Comparison of ENCODE assay signal across 18 cellular contexts in the genomic region with DNA sequence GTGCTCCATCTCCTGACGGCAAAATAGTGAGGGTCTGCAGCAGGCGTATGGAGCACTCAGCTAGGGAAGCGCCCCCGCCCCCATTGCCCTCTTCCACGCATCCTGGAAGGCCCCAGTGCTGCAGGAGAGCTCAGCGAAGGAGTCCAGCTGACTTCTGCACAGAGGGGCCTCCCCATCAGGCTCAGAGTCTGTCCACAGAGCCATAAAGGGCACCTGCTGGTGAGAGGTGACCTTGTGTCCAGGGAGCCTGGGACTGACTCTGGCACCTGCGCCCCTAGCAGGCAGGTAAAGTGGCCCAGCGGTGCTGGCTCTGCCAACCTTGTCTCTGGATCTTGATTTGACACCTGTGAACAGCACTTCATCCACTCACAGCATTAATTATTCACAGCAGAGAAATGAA.
"Had no signal": no experiment of that assay in that cellular context is flagged by ENCODE, and none has a peak within 500 bp of the region (broad histone marks: within the 10 kb centered on the region; RNA-seq: fewer than 3 reads in every experiment).

No MANE protein-coding gene starts in this region.

- H3K4me1 ChIP-seq: ascending aorta, foreskin keratinocyte, suprapubic skin had no signal

- FAIRE-seq: colon had no signal

- H3K27me3 Mint-ChIP-seq: activated CD4-positive, alpha-beta memory T cell treated with anti-CD3 and anti-CD28 coated beads for 36 hours; activated naive CD8-positive, alpha-beta T cell treated with anti-CD3 and anti-CD28 coated beads, Interleukin-2, amount 10 ng/mL, durations not matched to agents 7 days and 5 days; naive thymus-derived CD8-positive, alpha-beta T cell had no signal

- H3K4me3 Mint-ChIP-seq: activated CD4-positive, alpha-beta memory T cell treated with anti-CD3 and anti-CD28 coated beads for 36 hours; activated naive CD8-positive, alpha-beta T cell treated with anti-CD3 and anti-CD28 coated beads, Interleukin-2, amount 10 ng/mL, durations not matched to agents 7 days and 5 days; naive thymus-derived CD8-positive, alpha-beta T cell; T-helper 2 cell treated with Interferon-gamma antibody and Interleukin-4, amounts not matched to agents 5 μg/mL and 100 μg/mL, for 36 hours had no signal

- DNase-seq: activated CD4-positive, alpha-beta memory T cell treated with anti-CD3 and anti-CD28 coated beads for 36 hours; activated CD4-positive, CD25-positive, alpha-beta regulatory T cell treated with anti-CD3 and anti-CD28 coated beads, Interleukin-2, amount 50 U/mL, for 72 hours; activated naive CD8-positive, alpha-beta T cell treated with anti-CD3 and anti-CD28 coated beads, Interleukin-2, amount 10 ng/mL, durations not matched to agents 7 days and 5 days; activated T-cell treated with anti-CD3 and anti-CD28 coated beads, Interleukin-2, amount 50 U/mL, for 48 hours; foreskin keratinocyte; left colon; mammary epithelial cell; mucosa of descending colon; naive thymus-derived CD8-positive, alpha-beta T cell; psoas muscle; sigmoid colon; stimulated activated CD4-positive, alpha-beta T cell treated with anti-CD3 and anti-CD28 coated beads, Interleukin-2, amount 100 ng/mL, for 24 hours; stimulated activated naive CD4-positive, alpha-beta T cell treated with Interleukin-2 at 50 U/mL for 16 hours; upper lobe of left lung had no signal

- H3K27ac ChIP-seq: ascending aorta, foreskin keratinocyte, psoas muscle, sigmoid colon, suprapubic skin, upper lobe of left lung had no signal

- H3K27ac Mint-ChIP-seq: activated CD4-positive, alpha-beta memory T cell treated with anti-CD3 and anti-CD28 coated beads for 36 hours; activated naive CD8-positive, alpha-beta T cell treated with anti-CD3 and anti-CD28 coated beads, Interleukin-2, amount 10 ng/mL, durations not matched to agents 7 days and 5 days; T-helper 2 cell treated with Interferon-gamma antibody and Interleukin-4, amounts not matched to agents 5 μg/mL and 100 μg/mL, for 36 hours had no signal

- H3K4me3 ChIP-seq: ascending aorta, mucosa of descending colon, psoas muscle, sigmoid colon, suprapubic skin, upper lobe of left lung had no signal

- ATAC-seq: foreskin keratinocyte; left colon; mucosa of descending colon; naive thymus-derived CD8-positive, alpha-beta T cell; psoas muscle had no signal

- H3K9me3 ChIP-seq: ascending aorta, mucosa of descending colon, psoas muscle, sigmoid colon, suprapubic skin, upper lobe of left lung had no signal

- H3K27me3 ChIP-seq: ascending aorta, foreskin keratinocyte, sigmoid colon, suprapubic skin, upper lobe of left lung had no signal

- H3K9me3 Mint-ChIP-seq: activated CD4-positive, alpha-beta memory T cell treated with anti-CD3 and anti-CD28 coated beads for 36 hours; activated naive CD8-positive, alpha-beta T cell treated with anti-CD3 and anti-CD28 coated beads, Interleukin-2, amount 10 ng/mL, durations not matched to agents 7 days and 5 days; naive thymus-derived CD8-positive, alpha-beta T cell; T-helper 2 cell treated with Interferon-gamma antibody and Interleukin-4, amounts not matched to agents 5 μg/mL and 100 μg/mL, for 36 hours had no signal
